Comparison of ENCODE assay signal across 25 cellular contexts in the genomic region with DNA sequence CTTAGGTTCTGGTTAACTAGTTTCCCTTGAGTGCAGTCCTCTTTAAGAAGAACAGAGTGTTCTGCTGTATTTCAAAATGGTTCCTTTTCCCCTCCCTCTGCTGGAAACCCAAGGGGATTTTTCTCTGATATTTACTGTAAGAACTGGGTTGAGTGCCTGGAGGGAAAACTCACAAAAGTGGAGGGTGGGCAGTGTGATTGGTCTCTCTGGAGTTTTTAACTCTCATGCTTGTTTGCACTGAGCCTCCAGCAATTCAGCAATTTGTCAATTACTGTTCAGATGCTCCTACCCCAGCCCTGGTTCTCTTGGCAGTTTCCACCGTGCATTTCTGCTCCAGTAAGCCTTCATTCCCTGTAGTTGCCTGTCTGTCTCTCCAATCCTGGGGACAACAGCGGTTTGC.
"Had no signal": no experiment of that assay in that cellular context is flagged by ENCODE, and none has a peak within 500 bp of the region (broad histone marks: within the 10 kb centered on the region; RNA-seq: fewer than 3 reads in every experiment).

No MANE protein-coding gene starts in this region.

- H3K4me3 Mint-ChIP-seq: activated CD4-positive, alpha-beta T cell treated with anti-CD3 and anti-CD28 coated beads, Interleukin-2, amount 10 ng/mL, durations not matched to agents 7 days and 5 days; activated CD8-positive, alpha-beta T cell treated with anti-CD3 and anti-CD28 coated beads for 36 hours; activated T-cell treated with anti-CD3 and anti-CD28 coated beads, Interleukin-2, amount 50 U/mL, for 4 hours; activated T-helper 17 cell treated with anti-CD3 and anti-CD28 coated beads, Interleukin-2, amount 50 U/mL, for 72 hours; naive thymus-derived CD4-positive, alpha-beta T cell; T-helper 17 cell had no signal

- ATAC-seq: activated CD8-positive, alpha-beta T cell treated with anti-CD3 and anti-CD28 coated beads for 36 hours; activated T-cell treated with anti-CD3 and anti-CD28 coated beads, Interleukin-2, amount 50 U/mL, for 4 hours; activated T-helper 17 cell treated with anti-CD3 and anti-CD28 coated beads, Interleukin-2, amount 50 U/mL, for 72 hours; heart left ventricle; naive thymus-derived CD4-positive, alpha-beta T cell; psoas muscle; stimulated activated naive CD8-positive, alpha-beta T cell treated with anti-CD3 and anti-CD28 coated beads, Interleukin-15, Interleukin-2, amounts not matched to agents 100 U/mL and 50 U/mL, for 24 hours; T-helper 17 cell; upper lobe of right lung had no signal

- H3K27me3 Mint-ChIP-seq: activated CD4-positive, alpha-beta T cell treated with anti-CD3 and anti-CD28 coated beads, Interleukin-2, amount 10 ng/mL, durations not matched to agents 7 days and 5 days; activated CD8-positive, alpha-beta T cell treated with anti-CD3 and anti-CD28 coated beads for 36 hours; activated T-helper 17 cell treated with anti-CD3 and anti-CD28 coated beads, Interleukin-2, amount 50 U/mL, for 72 hours; naive thymus-derived CD4-positive, alpha-beta T cell; T-helper 17 cell had no signal

- H3K27me3 ChIP-seq: right atrium auricular region, upper lobe of right lung had no signal

- H3K36me3 ChIP-seq: heart left ventricle, left ventricle myocardium inferior, right atrium auricular region, thoracic aorta, upper lobe of right lung had no signal

- H3K27ac ChIP-seq: heart left ventricle, left ventricle myocardium inferior, parathyroid adenoma, psoas muscle, right atrium auricular region, thoracic aorta, upper lobe of right lung had no signal

- H3K9me3 ChIP-seq: heart left ventricle, psoas muscle, right atrium auricular region, thoracic aorta, upper lobe of right lung had no signal

- H3K9ac ChIP-seq: parathyroid adenoma had no signal

- DNase-seq: activated CD4-positive, alpha-beta T cell treated with anti-CD3 and anti-CD28 coated beads for 1 hour; activated CD4-positive, alpha-beta T cell treated with anti-CD3 and anti-CD28 coated beads, Interleukin-2, amount 10 ng/mL, durations not matched to agents 7 days and 5 days; activated CD8-positive, alpha-beta T cell treated with anti-CD3 and anti-CD28 coated beads for 36 hours; activated gamma-delta T cell treated with Interleukin-2 at 50 U/mL for 16 hours; activated naive CD4-positive, alpha-beta T cell treated with anti-CD3 and anti-CD28 coated beads, Interleukin-2, amount 50 U/mL, for 16 hours; activated T-cell treated with anti-CD3 and anti-CD28 coated beads, Interleukin-2, amount 50 U/mL, for 4 hours; amniotic stem cell; cortex of kidney; foreskin fibroblast; heart left ventricle; hypothalamus; left ventricle myocardium inferior; naive thymus-derived CD4-positive, alpha-beta T cell; occipital lobe; psoas muscle; stimulated activated CD4-positive, alpha-beta T cell treated with anti-CD3 and anti-CD28 coated beads, Interleukin-2, amount 100 ng/mL, for 48 hours; stimulated activated naive CD8-positive, alpha-beta T cell treated with anti-CD3 and anti-CD28 coated beads, Interleukin-15, Interleukin-2, amounts not matched to agents 100 U/mL and 50 U/mL, for 24 hours; T-helper 17 cell; T1000; upper lobe of right lung had no signal

- H2AFZ ChIP-seq: parathyroid adenoma had no signal

- H3K27ac Mint-ChIP-seq: activated CD4-positive, alpha-beta T cell treated with anti-CD3 and anti-CD28 coated beads, Interleukin-2, amount 10 ng/mL, durations not matched to agents 7 days and 5 days; activated CD8-positive, alpha-beta T cell treated with anti-CD3 and anti-CD28 coated beads for 36 hours; activated T-helper 17 cell treated with anti-CD3 and anti-CD28 coated beads, Interleukin-2, amount 50 U/mL, for 72 hours; naive thymus-derived CD4-positive, alpha-beta T cell; T-helper 17 cell had no signal

- H3K4me1 Mint-ChIP-seq: activated CD4-positive, alpha-beta T cell treated with anti-CD3 and anti-CD28 coated beads, Interleukin-2, amount 10 ng/mL, durations not matched to agents 7 days and 5 days; activated T-helper 17 cell treated with anti-CD3 and anti-CD28 coated beads, Interleukin-2, amount 50 U/mL, for 72 hours; naive thymus-derived CD4-positive, alpha-beta T cell; T-helper 17 cell had no signal

- H3K4me1 ChIP-seq: heart left ventricle, left ventricle myocardium inferior, parathyroid adenoma, psoas muscle, right atrium auricular region, upper lobe of right lung had no signal

- H3K79me2 ChIP-seq: parathyroid adenoma had no signal

- H3K36me3 Mint-ChIP-seq: naive thymus-derived CD4-positive, alpha-beta T cell had no signal

- H3K4me3 ChIP-seq: heart left ventricle, left ventricle myocardium inferior, lung, psoas muscle, right atrium auricular region, thoracic aorta, upper lobe of right lung had no signal
